In the genomic region with DNA sequence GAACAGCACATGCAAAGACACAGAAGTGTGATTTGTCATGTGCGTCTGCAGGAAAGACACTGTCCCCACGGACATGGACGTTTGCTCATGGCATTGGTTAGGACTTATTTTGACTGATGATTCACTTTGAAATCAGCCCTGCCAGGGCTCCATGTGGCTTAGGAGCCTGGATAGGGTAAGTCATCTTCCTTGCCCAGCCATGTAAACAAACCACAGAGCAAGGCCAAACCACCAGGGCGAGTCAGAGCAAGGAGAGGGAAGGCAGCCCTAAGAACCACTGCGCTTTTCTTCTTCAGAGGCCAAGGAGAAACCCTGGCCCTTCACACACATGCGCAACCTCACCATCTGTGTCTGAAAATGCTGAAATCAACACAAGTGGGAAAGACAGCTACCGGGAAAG, we compare ENCODE assay signal across 10 cellular contexts.
DNase-seq lines count a peak whose midpoint lies in the region; ATAC-seq and TF ChIP-seq lines count a peak whose summit lies in the region.
"Had no signal": no experiment of that assay in that cellular context is flagged by ENCODE, and none has a peak within 500 bp of the region (broad histone marks: within the 10 kb centered on the region; RNA-seq: fewer than 3 reads in every experiment).

No MANE protein-coding gene starts in this region.

- in situ Hi-C loops in astrocyte of the cerebellum (cut with HindIII; ENCODE audit: low sequenced_read_pairs): no loop called here

- no peak for ATAC-seq in stimulated activated naive B cell treated with anti-CD40 and anti-IgM and Interleukin-4, amounts not matched to agents 10 μg/mL and 1 μg/mL and 100 μg/mL, for 72 hours (replicated peaks)
- ATAC-seq in GM19035 (IDR thresholded peaks at IDR 0.05; ENCODE audit: unreplicated experiment): no peak
- ATAC-seq: CD8-positive, alpha-beta T cell had no signal

- H3K9me3 Mint-ChIP-seq in stimulated activated naive B cell treated with anti-CD40 and anti-IgM and Interleukin-4, amounts not matched to agents 10 μg/mL and 1 μg/mL and 100 μg/mL, for 72 hours: no peaks in the 10 kb centered on the region
- H3K9me3 Mint-ChIP-seq: CD8-positive, alpha-beta T cell had no signal

- H3K36me3 Mint-ChIP-seq in stimulated activated naive B cell treated with anti-CD40 and anti-IgM and Interleukin-4, amounts not matched to agents 10 μg/mL and 1 μg/mL and 100 μg/mL, for 72 hours: no peaks in the 10 kb centered on the region
- H3K36me3 Mint-ChIP-seq: CD8-positive, alpha-beta T cell had no signal

- H3K36me3 ChIP-seq in kidney epithelial cell (ENCODE audit: control insufficient read depth, insufficient read depth, low read length): no peaks in the 10 kb centered on the region

- H3K4me1 Mint-ChIP-seq in stimulated activated naive B cell treated with anti-CD40 and anti-IgM and Interleukin-4, amounts not matched to agents 10 μg/mL and 1 μg/mL and 100 μg/mL, for 72 hours: no peaks in the 10 kb centered on the region

- DNase-seq in AG08396 (ENCODE audit: low spot score): peak; percentile 85
- peak; percentile 99 for DNase-seq in LHCN-M2 (ENCODE audit: low read depth)
- DNase-seq in astrocyte of the cerebellum (ENCODE audit: low read depth): peak; percentile 78
- DNase-seq in kidney epithelial cell (ENCODE audit: low read depth): peak; percentile 81
- no peak for DNase-seq in NCI-H524 (lab: John Stamatoyannopoulos, UW)
- no peak for DNase-seq in T-helper 1 cell
- no peak for DNase-seq in stimulated activated naive B cell treated with anti-CD40 and anti-IgM and Interleukin-4, amounts not matched to agents 10 μg/mL and 1 μg/mL and 100 μg/mL, for 72 hours
- DNase-seq: CD8-positive, alpha-beta T cell; central memory CD4-positive, alpha-beta T cell had no signal

- H3K4me3 Mint-ChIP-seq in stimulated activated naive B cell treated with anti-CD40 and anti-IgM and Interleukin-4, amounts not matched to agents 10 μg/mL and 1 μg/mL and 100 μg/mL, for 72 hours: no peak overlapping the region
- H3K4me3 Mint-ChIP-seq: CD8-positive, alpha-beta T cell had no signal

- H3K27me3 ChIP-seq in kidney epithelial cell (ENCODE audit: control insufficient read depth, insufficient read depth, low read length): no peaks in the 10 kb centered on the region

- TF ChIP-seq CTCF in astrocyte of the cerebellum (IDR thresholded peaks at IDR 0.05; ENCODE audit: low read depth, low read length, missing control alignments) (no peak), kidney epithelial cell (IDR thresholded peaks at IDR 0.05; ENCODE audit: insufficient read depth, low read length, poor library complexity, severe bottlenecking) (no peak)

- H3K27ac Mint-ChIP-seq in stimulated activated naive B cell treated with anti-CD40 and anti-IgM and Interleukin-4, amounts not matched to agents 10 μg/mL and 1 μg/mL and 100 μg/mL, for 72 hours: no peak overlapping the region
- H3K27ac Mint-ChIP-seq: CD8-positive, alpha-beta T cell had no signal

- H3K4me3 ChIP-seq in astrocyte of the cerebellum (ENCODE audit: low read depth, low read length) (no peak overlapping the region), kidney epithelial cell (ENCODE audit: low read depth, low read length) (no peak overlapping the region)

- H3K27me3 Mint-ChIP-seq in stimulated activated naive B cell treated with anti-CD40 and anti-IgM and Interleukin-4, amounts not matched to agents 10 μg/mL and 1 μg/mL and 100 μg/mL, for 72 hours: peaks cover 12 to 18% of the 10 kb centered on the region in 2 donors

Comparison
In these comparisons a context has a peak if more than half of its experiments do, and no peak if none do; other contexts are left out.
1. DNase-seq: peak in AG08396 (single experiment), LHCN-M2 (single experiment), astrocyte of the cerebellum (single experiment) and kidney epithelial cell (single experiment); none in NCI-H524 (0 of 2), T-helper 1 cell (0 of 5) and stimulated activated naive B cell treated with anti-CD40 and anti-IgM and Interleukin-4, amounts not matched to agents 10 μg/mL and 1 μg/mL and 100 μg/mL, for 72 hours (single experiment).